ENCODE assay signal across 28 cellular contexts in the genomic region with DNA sequence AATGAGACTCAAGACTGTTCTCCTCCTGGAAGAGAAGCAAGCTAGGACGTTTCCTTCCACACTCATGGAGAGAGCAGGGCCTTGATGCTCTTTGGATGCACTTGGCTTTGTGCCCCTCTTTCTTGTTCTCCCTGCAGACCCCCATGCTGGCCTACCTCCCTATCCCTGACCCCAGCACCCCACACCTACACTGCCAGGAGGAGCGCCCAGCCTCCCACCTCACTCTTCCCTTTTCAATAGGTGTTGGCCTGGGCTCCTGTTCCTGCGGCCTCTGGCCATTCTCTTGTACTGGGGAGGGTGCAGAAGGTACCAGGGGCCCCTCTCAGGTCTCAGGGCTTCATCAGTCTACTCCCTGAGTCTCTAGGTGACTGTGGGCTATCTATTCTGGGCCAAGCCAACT. TPM values are rescaled to one million over a fixed set of nuclear protein-coding genes. Genes with fewer than 3 reads are reported as not detected.
"Had no signal": no experiment of that assay in that cellular context is flagged by ENCODE, and none has a peak within 500 bp of the region (broad histone marks: within the 10 kb centered on the region; RNA-seq: fewer than 3 reads in every experiment).

No MANE protein-coding gene starts in this region.

- DNase-seq: natural killer cell; occipital lobe; ovary; posterior cingulate gyrus; psoas muscle; right cardiac atrium; right lobe of liver; spleen; stimulated activated CD4-positive, alpha-beta T cell treated with anti-CD3 and anti-CD28 coated beads, Interleukin-12 subunit alpha, Interleukin-12 subunit beta, amount 100 ng/mL, for 4 hours; stimulated activated CD4-positive, alpha-beta T cell treated with anti-CD3 and anti-CD28 coated beads, Interleukin-1b, Interleukin-23, amount 100 ng/mL, for 48 hours; stimulated activated CD4-positive, alpha-beta T cell treated with anti-CD3 and anti-CD28 coated beads, Interleukin-4, amount 100 ng/mL, for 1 hour; stimulated activated CD4-positive, alpha-beta T cell treated with anti-CD3 and anti-CD28 coated beads, Interleukin-4, amount 100 ng/mL, for 4 hours; stimulated activated CD8-positive, alpha-beta memory T cell treated with anti-CD3 and anti-CD28 coated beads, Interleukin-4, amount 100 ng/mL, for 48 hours; stimulated activated naive CD4-positive, alpha-beta T cell; stimulated activated naive CD8-positive, alpha-beta T cell treated with anti-CD3 and anti-CD28 coated beads, Interleukin-15, amount 100 ng/mL, for 72 hours; stimulated activated naive CD8-positive, alpha-beta T cell treated with anti-CD3 and anti-CD28 coated beads, Interleukin-15, Interleukin-2, amounts not matched to agents 100 U/mL and 50 U/mL, for 24 hours; substantia nigra; testis; tibial artery; transverse colon; upper lobe of right lung; uterus had no signal

- H3K4me2 ChIP-seq: neural progenitor cell, smooth muscle cell had no signal

- H3K27ac ChIP-seq: neural progenitor cell, ovary, parathyroid adenoma, psoas muscle, right lobe of liver, skin epidermis, spleen, suprapubic skin, testis, tibial artery, transverse colon, upper lobe of right lung, uterus had no signal

- H3K27me3 ChIP-seq: neural progenitor cell, ovary, right lobe of liver, testis, upper lobe of right lung, uterus had no signal

- H2AFZ ChIP-seq: neural progenitor cell, parathyroid adenoma had no signal

- H3K79me2 ChIP-seq: parathyroid adenoma had no signal

- H3K4me1 ChIP-seq: parathyroid adenoma, right lobe of liver, testis, transverse colon, uterus had no signal

- H3K36me3 ChIP-seq: neural progenitor cell, ovary, right lobe of liver, spleen, suprapubic skin, tibial artery, transverse colon, upper lobe of right lung, uterus had no signal

- H3K4me3 ChIP-seq: neural progenitor cell, ovary, psoas muscle, right lobe of liver, skin epidermis, smooth muscle cell, spleen, suprapubic skin, testis, tibial artery, transverse colon, upper lobe of right lung, uterus had no signal

- H3K9ac ChIP-seq: neural progenitor cell, parathyroid adenoma had no signal

- H3K9me3 ChIP-seq: ovary, psoas muscle, right lobe of liver, spleen, suprapubic skin, testis, tibial artery, transverse colon, upper lobe of right lung, uterus had no signal

RNA-seq across cellular contexts. Expression of gene LOXL4, which starts 32.5 kb away (rescaled TPM):
- polyA plus RNA-seq: neural cell had no signal
